Comparison of ENCODE assay signal across 8 cellular contexts in the genomic region with DNA sequence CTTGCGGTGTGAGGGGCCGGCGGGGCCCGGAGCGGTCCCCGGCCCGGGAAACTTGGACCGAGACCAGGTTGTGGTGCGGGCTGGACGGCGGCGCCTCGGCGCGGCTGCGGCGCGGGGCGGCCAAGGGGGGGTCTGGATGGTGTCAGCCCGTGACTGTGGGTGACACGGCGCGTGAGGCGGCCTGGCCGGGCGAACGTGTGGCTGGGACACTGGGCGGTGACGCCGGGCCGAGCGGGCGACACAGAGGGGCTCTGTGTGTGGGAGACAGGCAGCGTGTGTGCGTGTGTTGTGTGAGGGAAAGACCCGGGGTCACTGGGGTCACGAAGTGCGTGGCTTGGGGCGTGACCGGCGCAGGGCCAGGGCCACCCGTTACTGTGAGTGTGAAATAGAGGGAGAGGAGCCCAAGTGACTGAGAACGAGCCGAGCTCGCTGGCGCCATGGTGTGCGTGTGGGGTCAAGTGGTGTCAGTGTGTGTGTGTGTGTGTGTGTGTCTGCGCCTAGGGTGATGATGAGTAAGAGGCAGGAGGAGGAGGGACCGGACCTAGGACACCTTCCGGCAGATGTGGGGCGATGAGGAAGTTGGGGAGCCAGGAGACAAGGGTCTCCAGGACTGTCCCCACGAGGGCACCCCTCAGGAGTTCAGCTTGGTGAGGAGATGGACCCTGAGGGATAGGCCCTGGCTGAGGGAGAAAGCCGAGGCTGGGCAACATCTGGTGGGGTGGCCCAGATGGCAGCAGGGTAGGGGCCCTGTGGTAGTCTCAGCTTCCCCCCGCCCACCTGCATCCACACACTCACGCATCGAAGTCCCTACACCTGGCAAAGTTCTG. TPM values are rescaled to one million over a fixed set of nuclear protein-coding genes. Genes with fewer than 3 reads are reported as not detected.
A peak's percentile ranks its signal among the peaks of the same experiment; 100 is the strongest.
DNase-seq lines count a peak whose midpoint lies in the region; ATAC-seq, FAIRE-seq and TF ChIP-seq lines count a peak whose summit lies in the region.

No MANE protein-coding gene starts in this region.

- peaks cover 3 to 10% of the 10 kb centered on the region in 2 experiments for H4K20me1 ChIP-seq in H1 (replicated peaks in 1 of 2; ENCODE audit: control insufficient read depth in 1 of 2, insufficient read depth in 2 of 2, low read length in 2 of 2)

- no peak overlapping the region for H2BK20ac ChIP-seq in H1 (ENCODE audit: low read length)

- DNase-seq in GM12892 (ENCODE audit: insufficient read length) (peak; percentile 83), NCI-H748 treated with DMSO at 0.1 percent for 48 hours (lab: John Stamatoyannopoulos, UW) (peak; percentile 10), H1 (ENCODE audit: low read depth in 1 of 2, low spot score in 2 of 2) (no peak), mesothelial cell of epicardium (ENCODE audit: low spot score in 2 of 2, unreplicated experiment in 2 of 2) (peak in 1 of 2 experiments; percentile 51), GOT3 (lab: John Stamatoyannopoulos, UW) (no peak)
- DNase-seq in activated CD8-positive, alpha-beta memory T cell treated with anti-CD3 and anti-CD28 coated beads for 24 hours: peak; percentile 81
- DNase-seq in stimulated activated CD8-positive, alpha-beta memory T cell treated with anti-CD3 and anti-CD28 coated beads, Interleukin-2, amount 100 ng/mL, for 1 hour (ENCODE audit: low read depth in 2 of 2): peak; percentile 18 to 36

- peak overlapping the region; percentile 19; the same call in 1 of the 2 replicates for H4K8ac ChIP-seq in H1 (ENCODE audit: extremely low read depth, insufficient read depth, low read length)

- H3K9ac ChIP-seq in H1 (replicated peaks in 1 of 4; ENCODE audit: extremely low read depth in 1 of 4, low read depth in 3 of 4, low read length in 3 of 4): peak overlapping the region; percentile 12 to 62 (median 54); a peak in 6 of 7 replicates

- H2AFZ ChIP-seq in H1 (ENCODE audit: low read length): no peak overlapping the region; the same call in 1 of the 2 replicates

- TF ChIP-seq POLR2A in GM12892 (IDR thresholded peaks at IDR 0.05; ENCODE audit: low read depth, low read length): peak; percentile 86
- TF ChIP-seq POLR2A in H1 (IDR thresholded peaks at IDR 0.05; ENCODE audit: control extremely low read depth in 1 of 2, low read depth in 2 of 2, low read length in 2 of 2): no peak

- H3K36me3 ChIP-seq in H1 (ENCODE audit: control insufficient read depth in 2 of 4, insufficient read depth in 4 of 4, low read length in 3 of 4): no peaks in the 10 kb centered on the region

- no peak overlapping the region for H4K5ac ChIP-seq in H1 (ENCODE audit: insufficient read length, low read depth, low read length)

- H2BK15ac ChIP-seq in H1 (ENCODE audit: low read length): no peak overlapping the region

- H3K27ac Mint-ChIP-seq in mesothelial cell of epicardium: no peak overlapping the region

- peak overlapping the region; percentile 80; the same call in 1 of the 2 replicates for H2BK12ac ChIP-seq in H1 (ENCODE audit: low read depth, low read length)

- H3K9me3 ChIP-seq in H1 (ENCODE audit: insufficient read depth in 2 of 2, low read depth in 1 of 2, low read length in 1 of 2): no peaks in the 10 kb centered on the region

- H3K9me3 Mint-ChIP-seq in mesothelial cell of epicardium: no peaks in the 10 kb centered on the region

- peak overlapping the region; percentile 32; the same call in 1 of the 2 replicates for H2AK5ac ChIP-seq in H1 (ENCODE audit: low read depth, low read length)

- WGBS in H1 (ENCODE audit: extremely low coverage in 1 of 2, insufficient coverage in 1 of 2, insufficient read length in 1 of 2, insufficient replicate concordance in 2 of 2, low coverage in 1 of 2, low lambda C conversion rate in 2 of 2, missing lambda C conversion rate in 1 of 2), 2 experiments: 16% methylated on average over 35 of the region's 56 CpGs; no CpG with 5 or more reads in 1 of the 2 experiments

- H3K4ac ChIP-seq in H1 (replicated peaks; ENCODE audit: insufficient read length, low read depth, low read length): no peak overlapping the region

- CTCF ChIA-PET in H1 (lab: Charles Lee; ENCODE audit: partially characterized antibody): interaction anchor here (0.7 to 59.1 kb wide), 6 partner anchors 8 to 249 kb away, joined by 3 to 1456 read pairs (median 4); no protein-coding TSS in a partner anchor

- no peak for TF ChIP-seq EP300 in H1 (IDR thresholded peaks at IDR 0.05; ENCODE audit: borderline replicate concordance in 1 of 2, low read depth in 2 of 2, low read length in 2 of 2)

- H2BK5ac ChIP-seq in H1 (ENCODE audit: low read depth, low read length): no peak overlapping the region; the same call in 1 of the 2 replicates

- H4K91ac ChIP-seq in H1 (replicated peaks; ENCODE audit: insufficient read length, low read length): no peak overlapping the region

- no peak overlapping the region for H3K27ac ChIP-seq in H1 (ENCODE audit: low read depth, low read length)

- POLR2A ChIA-PET in H1 (lab: Charles Lee; ENCODE audit: partially characterized antibody): interaction anchor here (1.0 to 1.3 kb wide), 3 partner anchors 19 to 70 kb away, joined by 3 to 4 read pairs (median 4); no protein-coding TSS in a partner anchor

- H3K4me3 Mint-ChIP-seq in mesothelial cell of epicardium: peak overlapping the region; percentile 76

- peaks cover 3 to 13% (median 8%) of the 10 kb centered on the region in 4 experiments for H3K4me1 ChIP-seq in H1 (replicated peaks in 1 of 4; ENCODE audit: control insufficient read depth in 3 of 4, insufficient read depth in 4 of 4, low read length in 3 of 4)

- peaks cover 14% of the 10 kb centered on the region for H3K4me1 Mint-ChIP-seq in mesothelial cell of epicardium

- H3K23me2 ChIP-seq in H1 (ENCODE audit: low read depth, low read length): peaks cover 8% of the 10 kb centered on the region

- H3K27me3 Mint-ChIP-seq in mesothelial cell of epicardium (ENCODE audit: low read depth): no peaks in the 10 kb centered on the region

- peak overlapping the region; percentile 60; the same call in 1 of the 2 replicates for H3K18ac ChIP-seq in H1 (ENCODE audit: extremely low read depth, low read length)

- H3K36me3 Mint-ChIP-seq in mesothelial cell of epicardium: no peaks in the 10 kb centered on the region

- peaks cover 6% of the 10 kb centered on the region; the same call in 1 of the 2 replicates for H3K79me1 ChIP-seq in H1 (ENCODE audit: low read depth, low read length)

- TF ChIP-seq CTCF in H1 (IDR thresholded peaks at IDR 0.05; ENCODE audit: control extremely low read depth in 1 of 3, insufficient read depth in 1 of 3, low read depth in 1 of 3, low read length in 3 of 3): no peak
- no peak for TF ChIP-seq CTCF in mesothelial cell of epicardium (IDR thresholded peaks at IDR 0.05; ENCODE audit: unreplicated experiment)

- H3K79me2 ChIP-seq in H1 (ENCODE audit: control insufficient read depth in 1 of 2, insufficient read depth in 2 of 2, low read length in 2 of 2): no peaks in the 10 kb centered on the region; a peak in 1 of 4 replicates

- H3K4me2 ChIP-seq in H1 (ENCODE audit: insufficient read depth in 1 of 2, low read depth in 2 of 2, low read length in 2 of 2): peak overlapping the region; percentile 89 to 99

- no peak overlapping the region for H3K23ac ChIP-seq in H1 (ENCODE audit: insufficient read length)

- TF ChIP-seq RAD21 in H1 (IDR thresholded peaks at IDR 0.05 in 1 of 2, conservative IDR thresholded peaks at IDR 0.05 in 1 of 2; ENCODE audit: low read depth in 2 of 2, low read length in 2 of 2): no peak

- H3K4me3 ChIP-seq in H1 (ENCODE audit: extremely low read depth in 1 of 4, insufficient read depth in 2 of 4, low read depth in 3 of 4, low read length in 4 of 4): peak overlapping the region; percentile 48 to 88 (median 72)

- H3K56ac ChIP-seq in H1 (replicated peaks; ENCODE audit: insufficient read length, low read depth, low read length): no peak overlapping the region

- H3K27me3 ChIP-seq in H1 (replicated peaks in 1 of 4; ENCODE audit: control insufficient read depth in 3 of 4, extremely low read depth in 1 of 4, insufficient read depth in 3 of 4, low read length in 3 of 4): peaks cover 0 to 15% (median 9%) of the 10 kb centered on the region in 4 experiments; a peak in 4 of 7 replicates

- H2BK120ac ChIP-seq in H1 (replicated peaks; ENCODE audit: low read depth, low read length): no peak overlapping the region

- ATAC-seq in HG02840 (IDR thresholded peaks at IDR 0.05; ENCODE audit: low FRiP score, unreplicated experiment): peak; percentile 24

- H3K14ac ChIP-seq in H1 (ENCODE audit: insufficient read length): no peak overlapping the region

- FAIRE-seq in GM12892 (lab: Jason Lieb, UNC) (peak; percentile 99), H1 (lab: Jason Lieb, UNC) (no peak)

TF ChIP-seq in H1, 55 proteins besides CTCF, POLR2A, EP300 and RAD21:
- TF ChIP-seq RXRA (IDR thresholded peaks at IDR 0.05; ENCODE audit: insufficient read depth, low read depth, low read length) (no peak), SUZ12 (IDR thresholded peaks at IDR 0.05; ENCODE audit: low read length) (peak; percentile 38; the same call in 1 of the 2 replicates)
- TF ChIP-seq, protein P1, sequence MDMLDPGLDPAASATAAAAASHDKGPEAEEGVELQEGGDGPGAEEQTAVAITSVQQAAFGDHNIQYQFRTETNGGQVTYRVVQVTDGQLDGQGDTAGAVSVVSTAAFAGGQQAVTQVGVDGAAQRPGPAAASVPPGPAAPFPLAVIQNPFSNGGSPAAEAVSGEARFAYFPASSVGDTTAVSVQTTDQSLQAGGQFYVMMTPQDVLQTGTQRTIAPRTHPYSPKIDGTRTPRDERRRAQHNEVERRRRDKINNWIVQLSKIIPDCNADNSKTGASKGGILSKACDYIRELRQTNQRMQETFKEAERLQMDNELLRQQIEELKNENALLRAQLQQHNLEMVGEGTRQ (IDR thresholded peaks at IDR 0.05; ENCODE audit: low read length): no peak
TF ChIP-seq in H1: peak in this region for 1.

RNA-seq across cellular contexts. Expression of gene RELT, which starts 0.8 kb away (rescaled TPM):
- 12.6 TPM for polyA plus RNA-seq in GM12892 (2012; ENCODE audit: missing spikeins)
- 5.3 and 5.7 TPM in 2 replicates for total RNA-seq in H1 (2021; fragmentation: NEBNext Ultra II Directional; extraction: Animal tissue kit (Norgen Biotek cat#: 25700))
- 3.4 and 4.4 TPM in 2 replicates for polyA plus RNA-seq in H1 (2011; rRNA removed)
- polyA plus RNA-seq in H1 (2011; cell fraction: cytosol; rRNA removed): 4.2 TPM
- 12.1 TPM for polyA plus RNA-seq in H1 (2011; cell fraction: nucleus; rRNA removed)
- polyA plus RNA-seq in H1 (2012, experiment 1 of 2): 2.3 to 5.2 TPM (median 4.2 TPM) in 4 replicates
- polyA plus RNA-seq in H1 (2012, experiment 2 of 2): 3.3 TPM
- polyA plus RNA-seq in H1 (2013, experiment 1 of 2): 4.5 TPM
- 4.2 TPM for polyA plus RNA-seq in H1 (2013, experiment 2 of 2)
- 2.4 TPM in 2 replicates for polyA minus RNA-seq in H1 (2011; rRNA and poly(A)+ RNA removed)
- 4.7 TPM for polyA minus RNA-seq in H1 (2011; cell fraction: cytosol; rRNA and poly(A)+ RNA removed)
- polyA minus RNA-seq in H1 (2011; cell fraction: nucleus; rRNA and poly(A)+ RNA removed): 6.6 TPM
- 5.1 to 5.4 TPM (median 5.3 TPM) in 3 replicates for total RNA-seq in mesothelial cell of epicardium

Comparison
In these comparisons a context has a peak if more than half of its experiments do, and no peak if none do; other contexts are left out.
1. DNase-seq: peak in GM12892 (single experiment), NCI-H748 treated with DMSO at 0.1 percent for 48 hours (single experiment), activated CD8-positive, alpha-beta memory T cell treated with anti-CD3 and anti-CD28 coated beads for 24 hours (single experiment) and stimulated activated CD8-positive, alpha-beta memory T cell treated with anti-CD3 and anti-CD28 coated beads, Interleukin-2, amount 100 ng/mL, for 1 hour (2 of 2); none in H1 (0 of 2) and GOT3 (single experiment).